ENCODE assay signal across 34 cellular contexts in genomic region chr6:123610779-123611178, GRCh38. TPM values are rescaled to one million over a fixed set of nuclear protein-coding genes. Genes with fewer than 3 reads are reported as not detected.
"Had no signal": no experiment of that assay in that cellular context is flagged by ENCODE, and none has a peak within 500 bp of the region (broad histone marks: within the 10 kb centered on the region; RNA-seq: fewer than 3 reads in every experiment).

No MANE protein-coding gene starts in this region.

- H3K9me3 ChIP-seq: adrenal gland, body of pancreas, esophagus muscularis mucosa, gastroesophageal sphincter had no signal

- H3K4me1 Mint-ChIP-seq: activated CD4-positive, alpha-beta T cell treated with anti-CD3 and anti-CD28 coated beads for 36 hours; activated CD4-positive, alpha-beta T cell treated with anti-CD3 and anti-CD28 coated beads, Interleukin-2, amount 10 ng/mL, durations not matched to agents 24 days and 14 days; activated CD8-positive, alpha-beta memory T cell treated with anti-CD3 and anti-CD28 coated beads, Interleukin-2, amount 10 ng/mL, durations not matched to agents 7 days and 5 days; activated naive CD4-positive, alpha-beta T cell treated with anti-CD3 and anti-CD28 coated beads, Interleukin-2, amount 50 U/mL, for 24 hours; activated naive CD8-positive, alpha-beta T cell treated with anti-CD3 and anti-CD28 coated beads for 36 hours; activated naive CD8-positive, alpha-beta T cell treated with anti-CD3 and anti-CD28 coated beads, Interleukin-2, amount 50 U/mL, for 24 hours; central memory CD8-positive, alpha-beta T cell had no signal

- H3K36me3 ChIP-seq: adrenal gland, esophagus muscularis mucosa, gastroesophageal sphincter had no signal

- H3K27ac Mint-ChIP-seq: activated CD4-positive, alpha-beta memory T cell treated with anti-CD3 and anti-CD28 coated beads for 36 hours; activated CD4-positive, alpha-beta T cell treated with anti-CD3 and anti-CD28 coated beads for 36 hours; activated CD4-positive, alpha-beta T cell treated with anti-CD3 and anti-CD28 coated beads, Interleukin-2, amount 10 ng/mL, durations not matched to agents 24 days and 14 days; activated CD8-positive, alpha-beta memory T cell treated with anti-CD3 and anti-CD28 coated beads, Interleukin-2, amount 10 ng/mL, durations not matched to agents 7 days and 5 days; activated CD8-positive, alpha-beta T cell treated with anti-CD3 and anti-CD28 coated beads, Interleukin-2, amount 10 ng/mL, durations not matched to agents 7 days and 5 days; activated naive CD4-positive, alpha-beta T cell treated with anti-CD3 and anti-CD28 coated beads for 36 hours; activated naive CD4-positive, alpha-beta T cell treated with anti-CD3 and anti-CD28 coated beads, Interleukin-2, amount 50 U/mL, for 24 hours; activated naive CD8-positive, alpha-beta T cell treated with anti-CD3 and anti-CD28 coated beads for 36 hours; activated naive CD8-positive, alpha-beta T cell treated with anti-CD3 and anti-CD28 coated beads, Interleukin-2, amount 50 U/mL, for 24 hours; activated T-helper 1 cell treated with anti-CD3 and anti-CD28 coated beads, Interleukin-12 subunit alpha, Interleukin-12 subunit beta, Interleukin-2, Interleukin-4 antibody, amounts not matched to agents 30 ng/mL and 10 ng/mL and 1 ng/mL, durations not matched to agents 14 hours and 24 hours and 36 hours; activated T-helper 2 cell treated with anti-CD3 and anti-CD28 coated beads, Interferon-gamma antibody, Interleukin-2, Interleukin-4, amounts not matched to agents 10 μg/mL and 5 μg/mL and 100 μg/mL, durations not matched to agents 14 hours and 24 hours and 36 hours; dendritic cell treated with granulocyte-macrophage colony-stimulating factor and Interleukin-4, amounts not matched to agents 40 ng/mL and 50 ng/mL, for 4 days had no signal

- H3K4me3 ChIP-seq: adrenal gland, body of pancreas, coronary artery, dorsolateral prefrontal cortex, esophagus muscularis mucosa, gastroesophageal sphincter had no signal

- DNase-seq: activated CD4-positive, alpha-beta memory T cell treated with anti-CD3 and anti-CD28 coated beads for 36 hours; activated CD4-positive, alpha-beta T cell treated with anti-CD3 and anti-CD28 coated beads for 36 hours; activated CD4-positive, alpha-beta T cell treated with anti-CD3 and anti-CD28 coated beads, Interleukin-2, amount 10 ng/mL, durations not matched to agents 24 days and 14 days; activated CD4-positive, CD25-positive, alpha-beta regulatory T cell; activated CD4-positive, CD25-positive, alpha-beta regulatory T cell treated with anti-CD3 and anti-CD28 coated beads, Interleukin-2, amount 50 U/mL, for 72 hours; activated CD8-positive, alpha-beta memory T cell treated with anti-CD3 and anti-CD28 coated beads, Interleukin-2, amount 10 ng/mL, durations not matched to agents 7 days and 5 days; activated CD8-positive, alpha-beta memory T cell treated with anti-CD3 and anti-CD28 coated beads, Interleukin-2, amount 50 U/mL, for 4 hours; activated CD8-positive, alpha-beta T cell treated with anti-CD3 and anti-CD28 coated beads, Interleukin-2, amount 10 ng/mL, durations not matched to agents 7 days and 5 days; activated effector memory CD4-positive, alpha-beta T cell treated with anti-CD3 and anti-CD28 coated beads, Interleukin-2, amount 50 U/mL, for 16 hours; activated naive CD4-positive, alpha-beta T cell treated with anti-CD3 and anti-CD28 coated beads for 36 hours; activated naive CD8-positive, alpha-beta T cell treated with anti-CD3 and anti-CD28 coated beads for 36 hours; activated naive CD8-positive, alpha-beta T cell treated with anti-CD3 and anti-CD28 coated beads, Interleukin-2, amount 50 U/mL, for 24 hours; activated T-cell treated with anti-CD3 and anti-CD28 coated beads, Interleukin-2, amount 50 U/mL, for 1 hour; activated T-cell treated with anti-CD3 and anti-CD28 coated beads, Interleukin-2, amount 50 U/mL, for 48 hours; adrenal gland; amygdala; aorta; body of pancreas; dorsolateral prefrontal cortex; effector memory CD4-positive, alpha-beta T cell; erythroblast; foreskin keratinocyte; T-helper 2 cell had no signal

- H3K27me3 Mint-ChIP-seq: activated CD4-positive, alpha-beta memory T cell treated with anti-CD3 and anti-CD28 coated beads for 36 hours; activated CD4-positive, alpha-beta T cell treated with anti-CD3 and anti-CD28 coated beads for 36 hours; activated CD4-positive, alpha-beta T cell treated with anti-CD3 and anti-CD28 coated beads, Interleukin-2, amount 10 ng/mL, durations not matched to agents 24 days and 14 days; activated CD8-positive, alpha-beta memory T cell treated with anti-CD3 and anti-CD28 coated beads, Interleukin-2, amount 10 ng/mL, durations not matched to agents 7 days and 5 days; activated naive CD4-positive, alpha-beta T cell treated with anti-CD3 and anti-CD28 coated beads, Interleukin-2, amount 50 U/mL, for 24 hours; activated naive CD8-positive, alpha-beta T cell treated with anti-CD3 and anti-CD28 coated beads for 36 hours; activated naive CD8-positive, alpha-beta T cell treated with anti-CD3 and anti-CD28 coated beads, Interleukin-2, amount 50 U/mL, for 24 hours; central memory CD8-positive, alpha-beta T cell; dendritic cell treated with granulocyte-macrophage colony-stimulating factor and Interleukin-4, amounts not matched to agents 40 ng/mL and 50 ng/mL, for 4 days had no signal

- H3K4me1 ChIP-seq: adrenal gland, body of pancreas, esophagus muscularis mucosa, foreskin keratinocyte, gastroesophageal sphincter had no signal

- H3K36me3 Mint-ChIP-seq: activated CD4-positive, alpha-beta memory T cell treated with anti-CD3 and anti-CD28 coated beads for 36 hours; activated CD8-positive, alpha-beta memory T cell treated with anti-CD3 and anti-CD28 coated beads, Interleukin-2, amount 10 ng/mL, durations not matched to agents 7 days and 5 days; activated naive CD4-positive, alpha-beta T cell treated with anti-CD3 and anti-CD28 coated beads, Interleukin-2, amount 50 U/mL, for 24 hours; activated naive CD8-positive, alpha-beta T cell treated with anti-CD3 and anti-CD28 coated beads for 36 hours had no signal

- ATAC-seq: activated CD4-positive, alpha-beta T cell treated with anti-CD3 and anti-CD28 coated beads for 36 hours; activated CD8-positive, alpha-beta memory T cell treated with anti-CD3 and anti-CD28 coated beads, Interleukin-2, amount 10 ng/mL, durations not matched to agents 7 days and 5 days; activated CD8-positive, alpha-beta T cell treated with anti-CD3 and anti-CD28 coated beads, Interleukin-2, amount 10 ng/mL, durations not matched to agents 7 days and 5 days; activated naive CD8-positive, alpha-beta T cell treated with anti-CD3 and anti-CD28 coated beads, Interleukin-2, amount 50 U/mL, for 24 hours; body of pancreas; foreskin keratinocyte; gastroesophageal sphincter had no signal

- H3K9me3 Mint-ChIP-seq: activated CD4-positive, alpha-beta memory T cell treated with anti-CD3 and anti-CD28 coated beads for 36 hours; activated CD4-positive, alpha-beta T cell treated with anti-CD3 and anti-CD28 coated beads, Interleukin-2, amount 10 ng/mL, durations not matched to agents 24 days and 14 days; activated naive CD4-positive, alpha-beta T cell treated with anti-CD3 and anti-CD28 coated beads for 36 hours; activated naive CD4-positive, alpha-beta T cell treated with anti-CD3 and anti-CD28 coated beads, Interleukin-2, amount 50 U/mL, for 24 hours; activated naive CD8-positive, alpha-beta T cell treated with anti-CD3 and anti-CD28 coated beads for 36 hours; activated naive CD8-positive, alpha-beta T cell treated with anti-CD3 and anti-CD28 coated beads, Interleukin-2, amount 50 U/mL, for 24 hours; activated T-helper 1 cell treated with anti-CD3 and anti-CD28 coated beads, Interleukin-12 subunit alpha, Interleukin-12 subunit beta, Interleukin-2, Interleukin-4 antibody, amounts not matched to agents 30 ng/mL and 10 ng/mL and 1 ng/mL, durations not matched to agents 14 hours and 24 hours and 36 hours; activated T-helper 2 cell treated with anti-CD3 and anti-CD28 coated beads, Interferon-gamma antibody, Interleukin-2, Interleukin-4, amounts not matched to agents 10 μg/mL and 5 μg/mL and 100 μg/mL, durations not matched to agents 14 hours and 24 hours and 36 hours; central memory CD8-positive, alpha-beta T cell; dendritic cell treated with granulocyte-macrophage colony-stimulating factor and Interleukin-4, amounts not matched to agents 40 ng/mL and 50 ng/mL, for 4 days had no signal

- H3K27ac ChIP-seq: adrenal gland, body of pancreas, coronary artery, dorsolateral prefrontal cortex, esophagus muscularis mucosa, foreskin keratinocyte, gastroesophageal sphincter had no signal

- H3K27me3 ChIP-seq: adrenal gland, body of pancreas, dorsolateral prefrontal cortex, esophagus muscularis mucosa, foreskin keratinocyte, gastroesophageal sphincter had no signal

- H3K4me3 Mint-ChIP-seq: activated CD4-positive, alpha-beta memory T cell treated with anti-CD3 and anti-CD28 coated beads for 36 hours; activated CD4-positive, alpha-beta T cell treated with anti-CD3 and anti-CD28 coated beads for 36 hours; activated CD4-positive, alpha-beta T cell treated with anti-CD3 and anti-CD28 coated beads, Interleukin-2, amount 10 ng/mL, durations not matched to agents 24 days and 14 days; activated CD8-positive, alpha-beta memory T cell treated with anti-CD3 and anti-CD28 coated beads, Interleukin-2, amount 10 ng/mL, durations not matched to agents 7 days and 5 days; activated CD8-positive, alpha-beta T cell treated with anti-CD3 and anti-CD28 coated beads, Interleukin-2, amount 10 ng/mL, durations not matched to agents 7 days and 5 days; activated naive CD4-positive, alpha-beta T cell treated with anti-CD3 and anti-CD28 coated beads for 36 hours; activated naive CD4-positive, alpha-beta T cell treated with anti-CD3 and anti-CD28 coated beads, Interleukin-2, amount 50 U/mL, for 24 hours; activated naive CD8-positive, alpha-beta T cell treated with anti-CD3 and anti-CD28 coated beads for 36 hours; activated naive CD8-positive, alpha-beta T cell treated with anti-CD3 and anti-CD28 coated beads, Interleukin-2, amount 50 U/mL, for 24 hours; activated T-helper 1 cell treated with anti-CD3 and anti-CD28 coated beads, Interleukin-12 subunit alpha, Interleukin-12 subunit beta, Interleukin-2, Interleukin-4 antibody, amounts not matched to agents 30 ng/mL and 10 ng/mL and 1 ng/mL, durations not matched to agents 14 hours and 24 hours and 36 hours; central memory CD8-positive, alpha-beta T cell; dendritic cell treated with granulocyte-macrophage colony-stimulating factor and Interleukin-4, amounts not matched to agents 40 ng/mL and 50 ng/mL, for 4 days had no signal

RNA-seq across cellular contexts. Expression of gene TRDN, which starts 26.0 kb away (rescaled TPM):
- total RNA-seq: activated CD4-positive, alpha-beta memory T cell treated with anti-CD3 and anti-CD28 coated beads for 36 hours; activated CD4-positive, alpha-beta T cell treated with anti-CD3 and anti-CD28 coated beads for 36 hours; activated CD4-positive, alpha-beta T cell treated with anti-CD3 and anti-CD28 coated beads, Interleukin-2, amount 10 ng/mL, durations not matched to agents 24 days and 14 days; activated CD8-positive, alpha-beta memory T cell treated with anti-CD3 and anti-CD28 coated beads for 36 hours; activated CD8-positive, alpha-beta memory T cell treated with anti-CD3 and anti-CD28 coated beads, Interleukin-2, amount 10 ng/mL, durations not matched to agents 7 days and 5 days; activated CD8-positive, alpha-beta T cell treated with anti-CD3 and anti-CD28 coated beads, Interleukin-2, amount 10 ng/mL, durations not matched to agents 7 days and 5 days; activated naive CD4-positive, alpha-beta T cell treated with anti-CD3 and anti-CD28 coated beads for 36 hours; activated naive CD8-positive, alpha-beta T cell treated with anti-CD3 and anti-CD28 coated beads for 36 hours; activated T-helper 1 cell treated with anti-CD3 and anti-CD28 coated beads, Interleukin-12 subunit alpha, Interleukin-12 subunit beta, Interleukin-2, Interleukin-4 antibody, amounts not matched to agents 30 ng/mL and 10 ng/mL and 1 ng/mL, durations not matched to agents 14 hours and 24 hours and 36 hours; activated T-helper 2 cell treated with anti-CD3 and anti-CD28 coated beads, Interferon-gamma antibody, Interleukin-2, Interleukin-4, amounts not matched to agents 10 μg/mL and 5 μg/mL and 100 μg/mL, durations not matched to agents 14 hours and 24 hours and 36 hours; body of pancreas; esophagus muscularis mucosa; foreskin keratinocyte; gastroesophageal sphincter; glomerular endothelial cell; T-helper 1 cell treated with Interleukin-12 subunit alpha and Interleukin-12 subunit beta and Interleukin-4 antibody, amounts not matched to agents 30 ng/mL and 1 ng/mL, for 36 hours had no signal
- polyA plus RNA-seq: foreskin keratinocyte had no signal
